ENCODE assay signal across 9 cellular contexts in genomic region chr2:202036601-202037037, GRCh38. TPM values are rescaled to one million over a fixed set of nuclear protein-coding genes. Genes with fewer than 3 reads are reported as not detected.
A peak's percentile ranks its signal among the peaks of the same experiment; 100 is the strongest.
DNase-seq lines count a peak whose midpoint lies in the region; ATAC-seq and TF ChIP-seq lines count a peak whose summit lies in the region.
"Had no signal": no experiment of that assay in that cellular context is flagged by ENCODE, and none has a peak within 500 bp of the region (broad histone marks: within the 10 kb centered on the region; RNA-seq: fewer than 3 reads in every experiment).

No MANE protein-coding gene starts in this region.

- H3K4me3 ChIP-seq in heart right ventricle = peak overlapping the region in 9 of 10 donors; percentile 22 to 87 (median 76)
- H3K4me3 ChIP-seq in mucosa of rectum (ENCODE audit: low read length in 2 of 2) = peak overlapping the region; percentile 25 to 58
- H3K4me3 ChIP-seq in vagina = peak overlapping the region; percentile 64 to 84

- H3K27me3 ChIP-seq in heart right ventricle = peaks cover 0 to 92% (median 49%) of the 10 kb centered on the region in 7 donors
- peaks cover 7 to 11% of the 10 kb centered on the region in 2 donors for H3K27me3 ChIP-seq in mucosa of rectum (ENCODE audit: control insufficient read depth in 2 of 2, insufficient read depth in 2 of 2, low read length in 2 of 2)
- H3K27me3 ChIP-seq in vagina = no peaks in the 10 kb centered on the region

- no peak for TF ChIP-seq POLR2A in vagina (IDR thresholded peaks at IDR 0.05)

- peak overlapping the region in 8 of 10 donors; percentile 5 to 86 (median 77) for H3K27ac ChIP-seq in heart right ventricle
- peak overlapping the region; percentile 38 to 84 for H3K27ac ChIP-seq in mucosa of rectum (ENCODE audit: low read depth in 2 of 2, low read length in 2 of 2)
- H3K27ac ChIP-seq in vagina = peak overlapping the region; percentile 92

- no peaks in the 10 kb centered on the region for H3K9me3 Mint-ChIP-seq in activated CD8-positive, alpha-beta memory T cell treated with anti-CD3 and anti-CD28 coated beads, Interleukin-2, amount 10 ng/mL, durations not matched to agents 7 days and 5 days (ENCODE audit: low read depth)

- intact Hi-C loops in heart right ventricle (cut with DNase I) = loop anchor here in 9 of 10 donors (5.0 to 10.0 kb wide), 11 partner anchors 82 to 252 kb away; partner anchors contain the start of gene ALS2 (in 1 of the 9)
- intact Hi-C loops in Right ventricle myocardium superior (cut with DNase I) = no loop called here
- intact Hi-C loops in vagina (cut with DNase I) = loop anchor here (5.0 to 10.0 kb wide), 2 partner anchors 136 to 152 kb away; no protein-coding TSS in a partner anchor

- peak in 2 of 8 donors; percentile 6 to 9 for ATAC-seq in heart right ventricle
- ATAC-seq in Right ventricle myocardium superior (ENCODE audit: poor library complexity) = no peak
- ATAC-seq in activated CD8-positive, alpha-beta memory T cell treated with anti-CD3 and anti-CD28 coated beads, Interleukin-2, amount 10 ng/mL, durations not matched to agents 7 days and 5 days = no peak
- no peak for ATAC-seq in GM19035 (IDR thresholded peaks at IDR 0.05; ENCODE audit: unreplicated experiment)

- H3K9ac ChIP-seq in mucosa of rectum (ENCODE audit: low read depth in 1 of 2, low read length in 2 of 2) = peak overlapping the region; percentile 9 to 10

- peaks cover under 1% of the 10 kb centered on the region for H3K36me3 Mint-ChIP-seq in activated CD8-positive, alpha-beta memory T cell treated with anti-CD3 and anti-CD28 coated beads, Interleukin-2, amount 10 ng/mL, durations not matched to agents 7 days and 5 days
- H3K36me3 Mint-ChIP-seq: naive B cell had no signal

- 29 to 31% methylated on average over 15 of the region's 15 CpGs for WGBS in heart right ventricle, 2 donors

- H3K9me3 ChIP-seq in heart right ventricle = no peaks in the 10 kb centered on the region
- no peaks in the 10 kb centered on the region for H3K9me3 ChIP-seq in mucosa of rectum (ENCODE audit: control insufficient read depth in 2 of 2, low read length in 2 of 2)
- no peaks in the 10 kb centered on the region for H3K9me3 ChIP-seq in vagina

- DNase-seq in heart right ventricle (peak in 1 of 2 donors; percentile 16), Right ventricle myocardium superior (no peak), ecto neural progenitor cell (ENCODE audit: low spot score) (peak; percentile 85), vagina (ENCODE audit: extremely low spot score in 2 of 2) (no peak)
- DNase-seq in activated CD8-positive, alpha-beta memory T cell treated with anti-CD3 and anti-CD28 coated beads, Interleukin-2, amount 10 ng/mL, durations not matched to agents 7 days and 5 days = no peak
- no peak for DNase-seq in activated CD8-positive, alpha-beta memory T cell treated with anti-CD3 and anti-CD28 coated beads, Interleukin-2, amount 50 U/mL, for 4 hours
- DNase-seq: naive B cell had no signal

- H3K4me1 ChIP-seq in heart right ventricle (peaks cover 13 to 61% (median 49%) of the 10 kb centered on the region in 9 donors), mucosa of rectum (ENCODE audit: control insufficient read depth in 2 of 2, insufficient read depth in 2 of 2, low read length in 2 of 2) (peaks cover 18 to 23% of the 10 kb centered on the region in 2 donors), vagina (peaks cover 41% of the 10 kb centered on the region)

- TF ChIP-seq CTCF in heart right ventricle (IDR thresholded peaks at IDR 0.05) (no peak), vagina (IDR thresholded peaks at IDR 0.05) (no peak)

- no peaks in the 10 kb centered on the region for H3K36me3 ChIP-seq in heart right ventricle
- no peaks in the 10 kb centered on the region for H3K36me3 ChIP-seq in mucosa of rectum (ENCODE audit: control insufficient read depth in 2 of 2, insufficient read depth in 2 of 2, low read length in 2 of 2)
- no peaks in the 10 kb centered on the region for H3K36me3 ChIP-seq in vagina

- CTCF ChIA-PET in activated CD8-positive, alpha-beta memory T cell treated with anti-CD3 and anti-CD28 coated beads, Interleukin-2, amount 10 ng/mL, durations not matched to agents 7 days and 5 days (lab: Charles Lee) = no interaction called here

- peaks cover 13% of the 10 kb centered on the region for H3K4me1 Mint-ChIP-seq in activated CD8-positive, alpha-beta memory T cell treated with anti-CD3 and anti-CD28 coated beads, Interleukin-2, amount 10 ng/mL, durations not matched to agents 7 days and 5 days

- H3K27ac Mint-ChIP-seq in activated CD8-positive, alpha-beta memory T cell treated with anti-CD3 and anti-CD28 coated beads, Interleukin-2, amount 10 ng/mL, durations not matched to agents 7 days and 5 days = no peak overlapping the region
- H3K27ac Mint-ChIP-seq: naive B cell had no signal

- H3K27me3 Mint-ChIP-seq in activated CD8-positive, alpha-beta memory T cell treated with anti-CD3 and anti-CD28 coated beads, Interleukin-2, amount 10 ng/mL, durations not matched to agents 7 days and 5 days = peaks cover 50% of the 10 kb centered on the region

- no peak overlapping the region for H3K4me3 Mint-ChIP-seq in activated CD8-positive, alpha-beta memory T cell treated with anti-CD3 and anti-CD28 coated beads, Interleukin-2, amount 10 ng/mL, durations not matched to agents 7 days and 5 days
- H3K4me3 Mint-ChIP-seq: naive B cell had no signal

RNA-seq across cellular contexts. Expression of gene FZD7, which starts 3.0 kb away (rescaled TPM):
- total RNA-seq in heart right ventricle (10 to 100 TPM in 9 of 10 donors, 1 to 10 TPM in 1; 9.4 to 51.1 (median 32.3) TPM), Right ventricle myocardium superior (25.3 TPM), vagina (37.1 TPM)
- 1 to 10 TPM; 2.3 to 6.6 TPM for polyA plus RNA-seq in heart right ventricle
- 1 to 10 TPM in 1 of 2 experiments, under 1 TPM in 1; 0.18 to 3.4 TPM for total RNA-seq in activated CD8-positive, alpha-beta memory T cell treated with anti-CD3 and anti-CD28 coated beads, Interleukin-2, amount 10 ng/mL, durations not matched to agents 7 days and 5 days

RNA-seq across cellular contexts. Expression of gene KIAA2012, which starts 36.4 kb away (rescaled TPM):
- total RNA-seq in heart right ventricle (not detected), Right ventricle myocardium superior (not detected), vagina (not detected)
- not detected for polyA plus RNA-seq in heart right ventricle
- total RNA-seq in activated CD8-positive, alpha-beta memory T cell treated with anti-CD3 and anti-CD28 coated beads, Interleukin-2, amount 10 ng/mL, durations not matched to agents 7 days and 5 days = under 1 TPM in 1 of 2 experiments, not detected in 1; 0.05 TPM
